ENCODE assay signal across 8 cellular contexts in genomic region chrX:2498781-2499302, GRCh38. TPM values are rescaled to one million over a fixed set of nuclear protein-coding genes. Genes with fewer than 3 reads are reported as not detected.
DNase-seq lines count a peak whose midpoint lies in the region; ATAC-seq and TF ChIP-seq lines count a peak whose summit lies in the region.

No MANE protein-coding gene starts in this region.

- TF ChIP-seq EP300 in ovary (IDR thresholded peaks at IDR 0.05): no peak

- H3K27ac ChIP-seq in VCaP: peak overlapping the region; percentile 83
- peak overlapping the region; percentile 84 for H3K27ac ChIP-seq in foreskin keratinocyte
- H3K27ac ChIP-seq in ovary: peak overlapping the region; percentile 31 to 88

- H3K36me3 ChIP-seq in ES-I3 (ENCODE audit: insufficient read depth, low read length) (peaks cover 3% of the 10 kb centered on the region; the same call in 1 of the 2 replicates), ovary (no peaks in the 10 kb centered on the region)

- DNase-seq in foreskin keratinocyte (no peak), ovary (peak in 2 of 5 donors; percentile 36 to 45), A172 (ENCODE audit: low spot score) (no peak), DMS 273 treated with DMSO at 0.1 percent for 48 hours (lab: John Stamatoyannopoulos, UW) (no peak)

- no peak for TF ChIP-seq CTCF in VCaP (conservative IDR thresholded peaks at IDR 0.05)
- TF ChIP-seq CTCF in foreskin keratinocyte (conservative IDR thresholded peaks at IDR 0.05): no peak
- TF ChIP-seq CTCF in ovary (IDR thresholded peaks at IDR 0.05): no peak

- ATAC-seq in foreskin keratinocyte (no peak), GM21528 (IDR thresholded peaks at IDR 0.05; ENCODE audit: low FRiP score, unreplicated experiment) (no peak), GM19328 (IDR thresholded peaks at IDR 0.05; ENCODE audit: unreplicated experiment) (no peak)

- no peak for TF ChIP-seq POLR2A in ovary (IDR thresholded peaks at IDR 0.05)

- no peaks in the 10 kb centered on the region for H3K9me3 ChIP-seq in ES-I3 (ENCODE audit: control insufficient read depth, insufficient read depth, low read length)
- no peaks in the 10 kb centered on the region for H3K9me3 ChIP-seq in ovary

- 8 to 16% (median 10%) methylated on average over 10 of the region's 10 CpGs for WGBS in ovary, 3 donors

- H3K27me3 ChIP-seq in foreskin keratinocyte (no peaks in the 10 kb centered on the region), ovary (no peaks in the 10 kb centered on the region)

- intact Hi-C loops in ovary (cut with DNase I): no loop called here

- peak overlapping the region; percentile 92 for H3K9ac ChIP-seq in ES-I3 (ENCODE audit: low read depth, low read length)

- peak overlapping the region; percentile 3 for H3K4me3 ChIP-seq in ovary

- peaks cover 10% of the 10 kb centered on the region; the same call in 1 of the 2 replicates for H3K4me1 ChIP-seq in ES-I3 (ENCODE audit: insufficient read depth, low read length)
- H3K4me1 ChIP-seq in foreskin keratinocyte: peaks cover 9% of the 10 kb centered on the region
- peaks cover 5% of the 10 kb centered on the region for H3K4me1 ChIP-seq in ovary (ENCODE audit: insufficient read depth)

RNA-seq across cellular contexts. Expression of gene DHRSX, which starts 1.9 kb away (rescaled TPM):
- total RNA-seq in foreskin keratinocyte (18.8 and 22.2 TPM in 2 replicates), ovary (10 to 100 TPM; 12.2 to 25.9 (median 20.4) TPM)
- polyA plus RNA-seq in foreskin keratinocyte (26.5 and 29.4 TPM in 2 replicates), ovary (10 to 100 TPM; 19.0 to 23.1 TPM)
- total RNA-seq in A172 (2014; rRNA removed; shearing (Covaris generic)): 43.6 and 47.2 TPM in 2 replicates

RNA-seq across cellular contexts. Expression of gene ZBED1, which starts 1.9 kb away (rescaled TPM):
- 23.1 and 25.3 TPM in 2 replicates for total RNA-seq in foreskin keratinocyte
- polyA plus RNA-seq in foreskin keratinocyte: 11.5 and 14.3 TPM in 2 replicates
- total RNA-seq in ovary: 10 to 100 TPM; 23.4 to 39.0 (median 25.9) TPM
- polyA plus RNA-seq in ovary: 10 to 100 TPM; 26.0 to 28.8 TPM
- total RNA-seq in A172 (2014; rRNA removed; shearing (Covaris generic)): 29.3 and 31.6 TPM in 2 replicates
